In the genomic region with DNA sequence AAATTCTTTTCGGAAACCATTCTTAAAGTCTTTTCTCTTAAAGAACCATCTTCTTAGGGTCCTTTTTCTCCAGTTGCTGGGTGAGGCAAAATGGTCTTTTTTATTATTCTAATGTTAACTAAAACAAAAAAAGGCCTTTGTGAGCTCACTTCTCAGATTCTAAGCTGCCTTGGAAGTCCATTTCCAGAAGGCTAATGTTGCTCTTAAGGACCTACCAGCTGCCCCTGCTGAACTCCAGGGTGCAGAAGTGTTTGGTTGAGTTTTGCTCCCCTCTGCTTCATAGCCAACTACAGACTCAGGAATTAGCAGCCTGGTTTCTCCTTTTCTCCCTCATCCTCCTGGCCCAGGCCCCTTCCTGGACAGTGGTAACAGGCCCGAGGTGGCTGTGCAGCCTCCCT, we compare ENCODE assay signal across 20 cellular contexts. TPM values are rescaled to one million over a fixed set of nuclear protein-coding genes. Genes with fewer than 3 reads are reported as not detected.
DNase-seq lines count a peak whose midpoint lies in the region; ATAC-seq and TF ChIP-seq lines count a peak whose summit lies in the region.
"Had no signal": no experiment of that assay in that cellular context is flagged by ENCODE, and none has a peak within 500 bp of the region (broad histone marks: within the 10 kb centered on the region; RNA-seq: fewer than 3 reads in every experiment).

No MANE protein-coding gene starts in this region.

- DNase-seq in dorsolateral prefrontal cortex (no peak), left ventricle myocardium inferior (no peak), germinal center (ENCODE audit: low spot score) (no peak), KBM-7 (no peak)
- DNase-seq in stimulated activated naive B cell treated with anti-CD40 and anti-IgM and Interleukin-4, amounts not matched to agents 10 μg/mL and 1 μg/mL and 100 μg/mL, for 72 hours: no peak
- DNase-seq: 8988T, AML-193, Kasumi-1, NCI-H1694 treated with DMSO at 0.1 percent for 48 hours, NCI-H2081 treated with DMSO at 0.1 percent for 48 hours, NCI-H446 treated with DMSO at 0.1 percent for 48 hours, NCI-H526 treated with DMSO at 0.1 percent for 48 hours, PC-3, SHP77 had no signal

- peaks cover 98% of the 10 kb centered on the region for H3K4me1 ChIP-seq in BLaER1
- H3K4me1 ChIP-seq in HUES64 (ENCODE audit: insufficient read depth, low read length): peaks cover 36% of the 10 kb centered on the region
- peaks cover 45% of the 10 kb centered on the region for H3K4me1 ChIP-seq in left ventricle myocardium inferior
- H3K4me1 ChIP-seq: HAP-1 had no signal

- peak overlapping the region; percentile 96 for H3K4me2 ChIP-seq in BLaER1

- H3K9me3 ChIP-seq in BLaER1 (no peaks in the 10 kb centered on the region), HUES64 (ENCODE audit: insufficient read depth, low read depth, low read length) (no peaks in the 10 kb centered on the region), left ventricle myocardium inferior (replicated peaks) (no peaks in the 10 kb centered on the region)
- H3K9me3 ChIP-seq: HAP-1 had no signal

- H3K9me3 Mint-ChIP-seq in stimulated activated naive B cell treated with anti-CD40 and anti-IgM and Interleukin-4, amounts not matched to agents 10 μg/mL and 1 μg/mL and 100 μg/mL, for 72 hours: no peaks in the 10 kb centered on the region
- H3K9me3 Mint-ChIP-seq: IgD-negative memory B cell had no signal

- H3K4me1 Mint-ChIP-seq in stimulated activated naive B cell treated with anti-CD40 and anti-IgM and Interleukin-4, amounts not matched to agents 10 μg/mL and 1 μg/mL and 100 μg/mL, for 72 hours: peaks cover 59 to 84% of the 10 kb centered on the region in 2 donors

- H3K36me3 Mint-ChIP-seq in stimulated activated naive B cell treated with anti-CD40 and anti-IgM and Interleukin-4, amounts not matched to agents 10 μg/mL and 1 μg/mL and 100 μg/mL, for 72 hours: peaks cover 11 to 25% of the 10 kb centered on the region in 2 donors
- H3K36me3 Mint-ChIP-seq: IgD-negative memory B cell had no signal

- peak overlapping the region; percentile 62 for H3K27ac ChIP-seq in BLaER1
- peak overlapping the region; percentile 45; the same call in 1 of the 2 replicates for H3K27ac ChIP-seq in HUES64 (ENCODE audit: low read depth, low read length)
- H3K27ac ChIP-seq in dorsolateral prefrontal cortex: peak overlapping the region in 52 of 59 donors; percentile 1 to 83 (median 56)
- H3K27ac ChIP-seq in left ventricle myocardium inferior (replicated peaks): no peak overlapping the region

- peak overlapping the region; percentile 77 for H3K27ac Mint-ChIP-seq in stimulated activated naive B cell treated with anti-CD40 and anti-IgM and Interleukin-4, amounts not matched to agents 10 μg/mL and 1 μg/mL and 100 μg/mL, for 72 hours
- H3K27ac Mint-ChIP-seq: IgD-negative memory B cell had no signal

- H3K4me3 ChIP-seq in BLaER1 (no peak overlapping the region), HUES64 (ENCODE audit: low read length) (no peak overlapping the region), dorsolateral prefrontal cortex (no peak overlapping the region), left ventricle myocardium inferior (no peak overlapping the region)
- H3K4me3 ChIP-seq: HAP-1 had no signal

- no peaks in the 10 kb centered on the region for H3K27me3 Mint-ChIP-seq in stimulated activated naive B cell treated with anti-CD40 and anti-IgM and Interleukin-4, amounts not matched to agents 10 μg/mL and 1 μg/mL and 100 μg/mL, for 72 hours

- no peaks in the 10 kb centered on the region for H4K20me1 ChIP-seq in BLaER1

- peak overlapping the region in 1 of 2 donors; percentile 25 for H3K4me3 Mint-ChIP-seq in stimulated activated naive B cell treated with anti-CD40 and anti-IgM and Interleukin-4, amounts not matched to agents 10 μg/mL and 1 μg/mL and 100 μg/mL, for 72 hours

- no peak for TF ChIP-seq CTCF in dorsolateral prefrontal cortex (IDR thresholded peaks at IDR 0.05 in 54 of 56, conservative IDR thresholded peaks at IDR 0.05 in 2 of 56; ENCODE audit: low read depth in 1 of 56, partially characterized antibody in 56 of 56)
- no peak for TF ChIP-seq CTCF in left ventricle myocardium inferior (IDR thresholded peaks at IDR 0.05; ENCODE audit: borderline replicate concordance)

- ATAC-seq in stimulated activated naive B cell treated with anti-CD40 and anti-IgM and Interleukin-4, amounts not matched to agents 10 μg/mL and 1 μg/mL and 100 μg/mL, for 72 hours (replicated peaks): no peak
- no peak for ATAC-seq in HG03175 (IDR thresholded peaks at IDR 0.05; ENCODE audit: unreplicated experiment)
- ATAC-seq: PC-3 had no signal

- intact Hi-C loops in dorsolateral prefrontal cortex (cut with DNase I): no loop called here
- intact Hi-C loops in left ventricle myocardium inferior (cut with micrococcal nuclease): no loop called here

- H3K36me3 ChIP-seq in BLaER1: no peaks in the 10 kb centered on the region
- no peaks in the 10 kb centered on the region for H3K36me3 ChIP-seq in HUES64 (ENCODE audit: insufficient read depth, low read length)
- no peaks in the 10 kb centered on the region for H3K36me3 ChIP-seq in left ventricle myocardium inferior
- H3K36me3 ChIP-seq: HAP-1 had no signal

- H3K27me3 ChIP-seq in BLaER1: no peaks in the 10 kb centered on the region
- H3K27me3 ChIP-seq in HUES64 (ENCODE audit: insufficient read depth, low read length): peaks cover 48% of the 10 kb centered on the region
- no peaks in the 10 kb centered on the region for H3K27me3 ChIP-seq in dorsolateral prefrontal cortex
- no peaks in the 10 kb centered on the region for H3K27me3 ChIP-seq in left ventricle myocardium inferior (ENCODE audit: low read depth)

- no peak overlapping the region for H3K9ac ChIP-seq in BLaER1
- no peak overlapping the region for H3K9ac ChIP-seq in HUES64 (ENCODE audit: low read depth, low read length)

- in situ Hi-C loops in KBM-7 (cut with MboI; ENCODE audit: low pct_unique_long_range_greater_than_20kb, low sequenced_read_pairs): no loop called here

- 75% methylated on average over 1 of the region's 2 CpGs for whole genome bisulfite sequencing in HUES64

RNA-seq across cellular contexts. Expression of gene APCDD1, which starts 23.4 kb away (rescaled TPM):
- 16.6 TPM for polyA plus RNA-seq in HUES64 (2013, experiment 1 of 2)
- polyA plus RNA-seq in HUES64 (2013, experiment 2 of 2): 16.7 TPM
- 100 to 1,000 TPM in 6 of 120 experiments, 10 to 100 TPM in 114; 20.1 to 134 (median 52.7) TPM for total RNA-seq in dorsolateral prefrontal cortex
- total RNA-seq in left ventricle myocardium inferior: 38.0 TPM
- total RNA-seq: HT1080, PC-3 had no signal
- polyA plus RNA-seq: IgD-negative memory B cell had no signal

RNA-seq across cellular contexts. Expression of gene NAPG, which starts 48.0 kb away (rescaled TPM):
- 16.8 TPM for polyA plus RNA-seq in HUES64 (2013, experiment 1 of 2)
- 19.0 TPM for polyA plus RNA-seq in HUES64 (2013, experiment 2 of 2)
- 100 to 1,000 TPM in 55 of 120 experiments, 10 to 100 TPM in 65; 52.2 to 139 (median 98.2) TPM for total RNA-seq in dorsolateral prefrontal cortex
- total RNA-seq in left ventricle myocardium inferior: 31.2 TPM
